2 cellular contexts compared by ENCODE assay signal in genomic region chr3:119072451-119072850, GRCh38. TPM values are rescaled to one million over a fixed set of nuclear protein-coding genes. Genes with fewer than 3 reads are reported as not detected.
"Had no signal": no experiment of that assay in that cellular context is flagged by ENCODE, and none has a peak within 500 bp of the region (broad histone marks: within the 10 kb centered on the region; RNA-seq: fewer than 3 reads in every experiment).

No MANE protein-coding gene starts in this region.

RNA-seq across cellular contexts. Expression of gene IGSF11, which starts 37.8 kb away (rescaled TPM):
- total RNA-seq: HFFc6 had no signal
- polyA plus RNA-seq: IMR-90 had no signal
